In the genomic region with DNA sequence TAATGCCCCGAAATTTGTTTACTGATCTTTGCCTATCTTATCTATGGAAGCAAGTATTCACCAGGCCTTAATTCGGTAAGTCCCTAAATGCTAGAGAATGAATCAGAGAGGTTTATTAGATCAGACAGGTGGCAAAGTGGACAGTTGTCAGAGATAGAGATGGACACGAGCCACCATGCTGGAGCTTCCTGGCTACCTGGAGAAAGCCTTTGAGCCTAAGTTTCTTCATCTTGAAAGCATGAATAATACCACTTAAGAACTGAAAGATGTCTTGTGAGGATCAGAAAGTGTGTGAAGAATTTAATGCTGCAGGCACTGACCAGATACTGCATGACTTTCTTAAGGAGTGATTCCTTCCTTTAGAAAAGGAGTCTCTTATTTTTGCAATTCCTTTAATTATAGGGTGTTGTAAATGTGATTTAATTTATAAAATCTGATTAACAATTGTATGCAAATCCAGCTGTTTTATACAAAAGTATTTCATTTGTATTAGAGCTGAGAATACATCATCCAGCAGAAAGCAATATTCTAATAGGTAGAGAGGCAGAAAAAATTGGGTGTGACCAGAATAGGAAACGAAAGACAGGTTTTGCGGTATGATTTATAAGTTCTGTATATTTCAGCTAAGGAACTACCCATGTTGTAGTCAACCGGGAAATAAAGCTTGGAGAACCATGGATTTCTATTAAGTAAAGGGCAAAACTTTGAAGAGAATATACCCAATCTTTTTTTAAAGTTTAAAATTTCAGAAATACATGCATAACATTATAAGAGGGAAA, we compare ENCODE assay signal across 19 cellular contexts.
DNase-seq lines count a peak whose midpoint lies in the region; ATAC-seq and TF ChIP-seq lines count a peak whose summit lies in the region.
"Had no signal": no experiment of that assay in that cellular context is flagged by ENCODE, and none has a peak within 500 bp of the region (broad histone marks: within the 10 kb centered on the region; RNA-seq: fewer than 3 reads in every experiment).

No MANE protein-coding gene starts in this region.

- intact Hi-C loops in CD4-positive, alpha-beta T cell (cut with DNase I, micrococcal nuclease), result no loop called here

- H4K20me1 ChIP-seq in Karpas-422 (ENCODE audit: insufficient read depth, low read depth, low read length), result no peaks in the 10 kb centered on the region
- H4K20me1 ChIP-seq in GM23338 (replicated peaks; ENCODE audit: insufficient read depth), result peaks cover 8% of the 10 kb centered on the region

- POLR2A ChIA-PET in CD4-positive, alpha-beta T cell (lab: Charles Lee), result interaction anchor here (0.6 kb wide), 1 partner anchor 16 kb away, joined by 4 read pairs; no protein-coding TSS in a partner anchor
- POLR2A ChIA-PET in naive thymus-derived CD8-positive, alpha-beta T cell (lab: Charles Lee), result interaction anchor here (0.6 to 0.7 kb wide), 2 partner anchors 35 to 256 kb away, joined by 3 to 4 read pairs; no protein-coding TSS in a partner anchor

- peak overlapping the region; percentile 22 for H3K27ac Mint-ChIP-seq in CD4-positive, alpha-beta T cell
- peak overlapping the region; percentile 28 for H3K27ac Mint-ChIP-seq in activated T-helper 17 cell treated with anti-CD3 and anti-CD28 coated beads, Interleukin-2, amount 50 U/mL, for 72 hours
- H3K27ac Mint-ChIP-seq in naive thymus-derived CD8-positive, alpha-beta T cell, result peak overlapping the region in 6 of 10 donors; percentile 9 to 75 (median 29)
- H3K27ac Mint-ChIP-seq in GM23338, result no peak overlapping the region
- H3K27ac Mint-ChIP-seq: B cell had no signal

- no peaks in the 10 kb centered on the region for H3K27me3 ChIP-seq in CD4-positive, alpha-beta T cell (ENCODE audit: control insufficient read depth, insufficient read depth, low read length)
- no peaks in the 10 kb centered on the region for H3K27me3 ChIP-seq in Karpas-422 (ENCODE audit: low read length)
- H3K27me3 ChIP-seq in GM23338 (ENCODE audit: insufficient read depth), result no peaks in the 10 kb centered on the region

- CTCF ChIA-PET in CD4-positive, alpha-beta T cell (lab: Charles Lee), result no interaction called here

- no peaks in the 10 kb centered on the region for H3F3A ChIP-seq in GM23338 (replicated peaks; ENCODE audit: low read depth)

- no peak overlapping the region for H2AFZ ChIP-seq in Karpas-422 (ENCODE audit: low read length)
- H2AFZ ChIP-seq in GM23338, result no peak overlapping the region

- no peak for TF ChIP-seq CTCF in CD4-positive, alpha-beta T cell (IDR thresholded peaks at IDR 0.05)
- no peak for TF ChIP-seq CTCF in GM23338 (conservative IDR thresholded peaks at IDR 0.05; ENCODE audit: low read depth in 2 of 2)

- H3K27ac ChIP-seq in CD4-positive, alpha-beta T cell (ENCODE audit: low read depth, low read length), result no peak overlapping the region
- H3K27ac ChIP-seq in Karpas-422 (ENCODE audit: low read length) (peak overlapping the region; percentile 80), GM23338 (ENCODE audit: low read depth) (no peak overlapping the region)
- H3K27ac ChIP-seq: HL-60 had no signal

- no peaks in the 10 kb centered on the region for H3K9me3 ChIP-seq in CD4-positive, alpha-beta T cell (ENCODE audit: control insufficient read depth, low read length)
- no peaks in the 10 kb centered on the region for H3K9me3 ChIP-seq in Karpas-422 (ENCODE audit: low read length)

- H3K9me2 ChIP-seq in Karpas-422 (replicated peaks; ENCODE audit: insufficient read depth, low read length), result no peaks in the 10 kb centered on the region
- H3K9me2 ChIP-seq in GM23338 (ENCODE audit: insufficient read depth), result no peaks in the 10 kb centered on the region

- H3K4me2 ChIP-seq in Karpas-422 (ENCODE audit: low read depth, low read length, poor library complexity, severe bottlenecking), result peak overlapping the region; percentile 68
- H3K4me2 ChIP-seq in GM23338, result no peak overlapping the region

- no peak for DNase-seq in CD4-positive, alpha-beta T cell
- DNase-seq in Karpas-422 (peak; percentile 61), NCI-H1417 treated with DMSO at 0.1 percent for 48 hours (lab: John Stamatoyannopoulos, UW) (no peak), GM23338 (ENCODE audit: low spot score) (no peak)
- DNase-seq in naive thymus-derived CD8-positive, alpha-beta T cell, result no peak
- no peak for DNase-seq in NK-92 treated with Interleukin-12 subunit alpha and Interleukin-12 subunit beta, amount 100 ng/mL, for 24 hours (lab: John Stamatoyannopoulos, UW)
- DNase-seq: CD8-positive, alpha-beta memory T cell; DND-41; GF-D8; GOT3; NCI-H1092; NCI-H187 treated with DMSO at 0.1 percent for 48 hours; NCI-H2171; NCI-H446 treated with DMSO at 0.1 percent for 48 hours; NCI-H774; RPMI8226 had no signal

- H3K36me3 Mint-ChIP-seq in CD4-positive, alpha-beta T cell (ENCODE audit: low read depth), result peaks cover 26% of the 10 kb centered on the region
- H3K36me3 Mint-ChIP-seq in activated T-helper 17 cell treated with anti-CD3 and anti-CD28 coated beads, Interleukin-2, amount 50 U/mL, for 72 hours (ENCODE audit: low read depth), result peaks cover 33% of the 10 kb centered on the region
- H3K36me3 Mint-ChIP-seq in naive thymus-derived CD8-positive, alpha-beta T cell, result peaks cover 3 to 32% (median 6%) of the 10 kb centered on the region in 3 donors
- H3K36me3 Mint-ChIP-seq in GM23338 (ENCODE audit: low read depth), result peaks cover 12% of the 10 kb centered on the region; the same call in 2 of the 3 replicates

- H3K4me3 Mint-ChIP-seq in CD4-positive, alpha-beta T cell, result no peak overlapping the region
- H3K4me3 Mint-ChIP-seq in activated T-helper 17 cell treated with anti-CD3 and anti-CD28 coated beads, Interleukin-2, amount 50 U/mL, for 72 hours, result no peak overlapping the region
- no peak overlapping the region for H3K4me3 Mint-ChIP-seq in naive thymus-derived CD8-positive, alpha-beta T cell
- H3K4me3 Mint-ChIP-seq in GM23338, result no peak overlapping the region
- H3K4me3 Mint-ChIP-seq: B cell; CD8-positive, alpha-beta memory T cell had no signal

- ATAC-seq in CD4-positive, alpha-beta T cell (ENCODE audit: poor library complexity), result no peak
- no peak for ATAC-seq in activated T-helper 17 cell treated with anti-CD3 and anti-CD28 coated beads, Interleukin-2, amount 50 U/mL, for 72 hours (replicated peaks)
- ATAC-seq in naive thymus-derived CD8-positive, alpha-beta T cell, result no peak
- ATAC-seq in GM23338, result no peak

- peak overlapping the region; percentile 18 for H3K9ac ChIP-seq in Karpas-422 (ENCODE audit: low read length)

- H3K9me3 Mint-ChIP-seq in CD4-positive, alpha-beta T cell, result no peaks in the 10 kb centered on the region
- H3K9me3 Mint-ChIP-seq in activated T-helper 17 cell treated with anti-CD3 and anti-CD28 coated beads, Interleukin-2, amount 50 U/mL, for 72 hours, result no peaks in the 10 kb centered on the region
- no peaks in the 10 kb centered on the region for H3K9me3 Mint-ChIP-seq in naive thymus-derived CD8-positive, alpha-beta T cell
- H3K9me3 Mint-ChIP-seq in GM23338, result no peaks in the 10 kb centered on the region
- H3K9me3 Mint-ChIP-seq: CD8-positive, alpha-beta memory T cell had no signal

- H3K4me3 ChIP-seq in Karpas-422 (ENCODE audit: low read length) (0 out of 2 replicates have a peak overlapping the region, but pooled peaks have one; percentile 4), GM23338 (no peak overlapping the region)

- peaks cover 63% of the 10 kb centered on the region for H3K79me2 ChIP-seq in Karpas-422 (ENCODE audit: low read length)
- H3K79me2 ChIP-seq in GM23338 (replicated peaks; ENCODE audit: insufficient read depth), result peaks cover 34% of the 10 kb centered on the region

- H3K4me1 Mint-ChIP-seq in CD4-positive, alpha-beta T cell (ENCODE audit: low read depth), result peaks cover 31% of the 10 kb centered on the region
- H3K4me1 Mint-ChIP-seq in activated T-helper 17 cell treated with anti-CD3 and anti-CD28 coated beads, Interleukin-2, amount 50 U/mL, for 72 hours, result peaks cover 3% of the 10 kb centered on the region
- peaks cover 5 to 24% (median 17%) of the 10 kb centered on the region in 4 donors for H3K4me1 Mint-ChIP-seq in naive thymus-derived CD8-positive, alpha-beta T cell
- no peaks in the 10 kb centered on the region for H3K4me1 Mint-ChIP-seq in GM23338

- no peaks in the 10 kb centered on the region for H3K27me3 Mint-ChIP-seq in CD4-positive, alpha-beta T cell
- no peaks in the 10 kb centered on the region for H3K27me3 Mint-ChIP-seq in activated T-helper 17 cell treated with anti-CD3 and anti-CD28 coated beads, Interleukin-2, amount 50 U/mL, for 72 hours
- no peaks in the 10 kb centered on the region for H3K27me3 Mint-ChIP-seq in naive thymus-derived CD8-positive, alpha-beta T cell
- H3K27me3 Mint-ChIP-seq in GM23338 (ENCODE audit: insufficient read depth, low read depth, poor library complexity), result peaks cover 2% of the 10 kb centered on the region
- H3K27me3 Mint-ChIP-seq: B cell; CD8-positive, alpha-beta memory T cell had no signal

- H3K36me3 ChIP-seq in Karpas-422 (ENCODE audit: insufficient read depth, low read length) (peaks cover 14% of the 10 kb centered on the region; the same call in 1 of the 2 replicates), GM23338 (ENCODE audit: insufficient read depth) (peaks cover 11% of the 10 kb centered on the region; the same call in 1 of the 2 replicates)

- H3K4me1 ChIP-seq in Karpas-422 (ENCODE audit: low read length), result peaks cover 51% of the 10 kb centered on the region
- no peaks in the 10 kb centered on the region for H3K4me1 ChIP-seq in GM23338 (ENCODE audit: insufficient read depth)
